In genomic region chr3:47578119-47578630, GRCh38 we compare ENCODE assay signal across 8 cellular contexts. TPM values are rescaled to one million over a fixed set of nuclear protein-coding genes. Genes with fewer than 3 reads are reported as not detected.
A peak's percentile ranks its signal among the peaks of the same experiment; 100 is the strongest.
DNase-seq lines count a peak whose midpoint lies in the region; ATAC-seq, FAIRE-seq and TF ChIP-seq lines count a peak whose summit lies in the region.

No MANE protein-coding gene starts in this region.

- DNase-seq in GM18507 (ENCODE audit: extremely low spot score, insufficient read length, low read depth), result peak; percentile 66
- DNase-seq in NCI-H226, result peak; percentile 18
- DNase-seq in activated T-helper 1 cell treated with anti-CD3 and anti-CD28 coated beads, Interleukin-12 subunit alpha, Interleukin-12 subunit beta, Interleukin-2, Interleukin-4 antibody, amounts not matched to agents 30 ng/mL and 10 ng/mL and 1 ng/mL, durations not matched to agents 14 hours and 24 hours and 36 hours (ENCODE audit: low spot score), result peak; percentile 34
- DNase-seq in fibroblast of the aortic adventitia (ENCODE audit: low read depth), result no peak
- no peak for DNase-seq in omental fat pad (ENCODE audit: low spot score)
- DNase-seq in vagina (ENCODE audit: extremely low spot score in 2 of 2), result no peak
- DNase-seq in AML-193 (lab: John Stamatoyannopoulos, UW), result no peak
- DNase-seq in NCI-H187 (lab: John Stamatoyannopoulos, UW), result no peak

- H3K4me3 ChIP-seq in fibroblast of the aortic adventitia (ENCODE audit: low read depth, low read length) (peak overlapping the region; percentile 58), vagina (peak overlapping the region; percentile 54 to 75)

- peaks cover 18% of the 10 kb centered on the region for H3K4me1 ChIP-seq in vagina

- H3K4me3 Mint-ChIP-seq in activated T-helper 1 cell treated with anti-CD3 and anti-CD28 coated beads, Interleukin-12 subunit alpha, Interleukin-12 subunit beta, Interleukin-2, Interleukin-4 antibody, amounts not matched to agents 30 ng/mL and 10 ng/mL and 1 ng/mL, durations not matched to agents 14 hours and 24 hours and 36 hours, result peak overlapping the region; percentile 53

- TF ChIP-seq CTCF in fibroblast of the aortic adventitia (IDR thresholded peaks at IDR 0.05; ENCODE audit: insufficient read depth, low read length), result no peak
- no peak for TF ChIP-seq CTCF in omental fat pad (IDR thresholded peaks at IDR 0.05)
- no peak for TF ChIP-seq CTCF in vagina (IDR thresholded peaks at IDR 0.05)

- no peak for TF ChIP-seq POLR2A in vagina (IDR thresholded peaks at IDR 0.05)

- H3K9me3 ChIP-seq in vagina, result no peaks in the 10 kb centered on the region

- FAIRE-seq in GM18507 (lab: Jason Lieb, UNC), result no peak

- no peaks in the 10 kb centered on the region for H3K36me3 Mint-ChIP-seq in activated T-helper 1 cell treated with anti-CD3 and anti-CD28 coated beads, Interleukin-12 subunit alpha, Interleukin-12 subunit beta, Interleukin-2, Interleukin-4 antibody, amounts not matched to agents 30 ng/mL and 10 ng/mL and 1 ng/mL, durations not matched to agents 14 hours and 24 hours and 36 hours (ENCODE audit: low read depth)

- no peak overlapping the region for H3K27ac ChIP-seq in vagina

- no peak overlapping the region for H3K27ac Mint-ChIP-seq in activated T-helper 1 cell treated with anti-CD3 and anti-CD28 coated beads, Interleukin-12 subunit alpha, Interleukin-12 subunit beta, Interleukin-2, Interleukin-4 antibody, amounts not matched to agents 30 ng/mL and 10 ng/mL and 1 ng/mL, durations not matched to agents 14 hours and 24 hours and 36 hours

- no peaks in the 10 kb centered on the region for H3K36me3 ChIP-seq in vagina

- intact Hi-C loops in activated T-helper 1 cell treated with anti-CD3 and anti-CD28 coated beads, Interleukin-12 subunit alpha, Interleukin-12 subunit beta, Interleukin-2, Interleukin-4 antibody, amounts not matched to agents 30 ng/mL and 10 ng/mL and 1 ng/mL, durations not matched to agents 14 hours and 24 hours and 36 hours (cut with micrococcal nuclease), result loop anchor here (2.0 to 5.0 kb wide), 2 partner anchors 55 to 204 kb away; partner anchors contain the start of gene SMARCC1
- intact Hi-C loops in vagina (cut with DNase I), result no loop called here

- H3K27me3 ChIP-seq in vagina, result no peaks in the 10 kb centered on the region

- no peaks in the 10 kb centered on the region for H3K9me3 Mint-ChIP-seq in activated T-helper 1 cell treated with anti-CD3 and anti-CD28 coated beads, Interleukin-12 subunit alpha, Interleukin-12 subunit beta, Interleukin-2, Interleukin-4 antibody, amounts not matched to agents 30 ng/mL and 10 ng/mL and 1 ng/mL, durations not matched to agents 14 hours and 24 hours and 36 hours

- peak; percentile 65 for ATAC-seq in omental fat pad (ENCODE audit: low FRiP score)

- H3K27me3 Mint-ChIP-seq in activated T-helper 1 cell treated with anti-CD3 and anti-CD28 coated beads, Interleukin-12 subunit alpha, Interleukin-12 subunit beta, Interleukin-2, Interleukin-4 antibody, amounts not matched to agents 30 ng/mL and 10 ng/mL and 1 ng/mL, durations not matched to agents 14 hours and 24 hours and 36 hours (ENCODE audit: insufficient read depth), result peaks cover 32% of the 10 kb centered on the region

- H3K4me1 Mint-ChIP-seq in activated T-helper 1 cell treated with anti-CD3 and anti-CD28 coated beads, Interleukin-12 subunit alpha, Interleukin-12 subunit beta, Interleukin-2, Interleukin-4 antibody, amounts not matched to agents 30 ng/mL and 10 ng/mL and 1 ng/mL, durations not matched to agents 14 hours and 24 hours and 36 hours (ENCODE audit: low read depth), result no peaks in the 10 kb centered on the region

RNA-seq across cellular contexts. Expression of gene CSPG5, which starts 0.5 kb away (rescaled TPM):
- total RNA-seq in activated T-helper 1 cell treated with anti-CD3 and anti-CD28 coated beads, Interleukin-12 subunit alpha, Interleukin-12 subunit beta, Interleukin-2, Interleukin-4 antibody, amounts not matched to agents 30 ng/mL and 10 ng/mL and 1 ng/mL, durations not matched to agents 14 hours and 24 hours and 36 hours, result 1.4 and 1.7 TPM in 2 replicates
- total RNA-seq in fibroblast of the aortic adventitia (ENCODE audit: low replicate concordance), result 0.09 TPM in 1 of 2 replicates, not detected in the other
- total RNA-seq in omental fat pad, result 1 to 10 TPM in 3 of 4 donors, under 1 TPM in 1; 0.47 to 4.7 (median 1.2) TPM
- total RNA-seq in vagina, result 0.98 TPM

Comparison
In these comparisons a context has a peak if more than half of its experiments do, and no peak if none do; other contexts are left out.
1. DNase-seq: peak in GM18507 (single experiment), NCI-H226 (single experiment) and activated T-helper 1 cell treated with anti-CD3 and anti-CD28 coated beads, Interleukin-12 subunit alpha, Interleukin-12 subunit beta, Interleukin-2, Interleukin-4 antibody, amounts not matched to agents 30 ng/mL and 10 ng/mL and 1 ng/mL, durations not matched to agents 14 hours and 24 hours and 36 hours (single experiment); none in fibroblast of the aortic adventitia (single experiment), omental fat pad (single experiment), vagina (0 of 2), AML-193 (0 of 2) and NCI-H187 (0 of 2).